7 cellular contexts compared by ENCODE assay signal in genomic region chr2:162912787-162913186, GRCh38.
"Had no signal": no experiment of that assay in that cellular context is flagged by ENCODE, and none has a peak within 500 bp of the region (broad histone marks: within the 10 kb centered on the region; RNA-seq: fewer than 3 reads in every experiment).

No MANE protein-coding gene starts in this region.

- H3K36me3 ChIP-seq: HAP-1 had no signal

- H3K9me3 ChIP-seq: HAP-1 had no signal

- ATAC-seq: GM23338, HCT116 had no signal

- H3K4me1 ChIP-seq: HAP-1 had no signal

- H3K4me2 ChIP-seq: GM23338 had no signal

- H3K4me3 ChIP-seq: GM23338, HAP-1 had no signal

- H2AFZ ChIP-seq: GM23338 had no signal

- DNase-seq: H7, HFFc6, KG1 had no signal

- H3K27ac ChIP-seq: HL-60 had no signal
